In the genomic region with DNA sequence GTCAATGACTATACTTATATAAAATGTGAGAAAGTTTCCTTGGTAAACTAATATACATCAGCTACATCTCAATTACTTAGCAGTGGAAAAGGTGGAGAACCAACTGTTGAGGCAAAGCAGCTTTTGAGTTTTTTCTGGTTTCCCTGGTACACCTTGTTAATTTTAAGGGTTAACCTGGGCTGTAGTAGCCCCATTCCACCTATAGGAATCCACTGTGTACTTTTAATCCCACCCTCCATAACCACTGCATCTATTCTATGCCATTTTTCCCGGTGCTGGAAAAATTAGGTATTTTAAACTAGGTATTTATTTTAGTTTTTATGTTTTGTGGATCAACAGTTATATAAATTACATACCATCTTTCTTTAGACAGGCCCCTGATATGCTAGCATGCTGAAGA, we compare ENCODE assay signal across 2 cellular contexts.
TF ChIP-seq lines count a peak whose summit lies in the region.

No MANE protein-coding gene starts in this region.

TF ChIP-seq in GM23338, 12 proteins besides CTCF, POLR2A, EP300 and RAD21:
- TF ChIP-seq, protein P1, sequence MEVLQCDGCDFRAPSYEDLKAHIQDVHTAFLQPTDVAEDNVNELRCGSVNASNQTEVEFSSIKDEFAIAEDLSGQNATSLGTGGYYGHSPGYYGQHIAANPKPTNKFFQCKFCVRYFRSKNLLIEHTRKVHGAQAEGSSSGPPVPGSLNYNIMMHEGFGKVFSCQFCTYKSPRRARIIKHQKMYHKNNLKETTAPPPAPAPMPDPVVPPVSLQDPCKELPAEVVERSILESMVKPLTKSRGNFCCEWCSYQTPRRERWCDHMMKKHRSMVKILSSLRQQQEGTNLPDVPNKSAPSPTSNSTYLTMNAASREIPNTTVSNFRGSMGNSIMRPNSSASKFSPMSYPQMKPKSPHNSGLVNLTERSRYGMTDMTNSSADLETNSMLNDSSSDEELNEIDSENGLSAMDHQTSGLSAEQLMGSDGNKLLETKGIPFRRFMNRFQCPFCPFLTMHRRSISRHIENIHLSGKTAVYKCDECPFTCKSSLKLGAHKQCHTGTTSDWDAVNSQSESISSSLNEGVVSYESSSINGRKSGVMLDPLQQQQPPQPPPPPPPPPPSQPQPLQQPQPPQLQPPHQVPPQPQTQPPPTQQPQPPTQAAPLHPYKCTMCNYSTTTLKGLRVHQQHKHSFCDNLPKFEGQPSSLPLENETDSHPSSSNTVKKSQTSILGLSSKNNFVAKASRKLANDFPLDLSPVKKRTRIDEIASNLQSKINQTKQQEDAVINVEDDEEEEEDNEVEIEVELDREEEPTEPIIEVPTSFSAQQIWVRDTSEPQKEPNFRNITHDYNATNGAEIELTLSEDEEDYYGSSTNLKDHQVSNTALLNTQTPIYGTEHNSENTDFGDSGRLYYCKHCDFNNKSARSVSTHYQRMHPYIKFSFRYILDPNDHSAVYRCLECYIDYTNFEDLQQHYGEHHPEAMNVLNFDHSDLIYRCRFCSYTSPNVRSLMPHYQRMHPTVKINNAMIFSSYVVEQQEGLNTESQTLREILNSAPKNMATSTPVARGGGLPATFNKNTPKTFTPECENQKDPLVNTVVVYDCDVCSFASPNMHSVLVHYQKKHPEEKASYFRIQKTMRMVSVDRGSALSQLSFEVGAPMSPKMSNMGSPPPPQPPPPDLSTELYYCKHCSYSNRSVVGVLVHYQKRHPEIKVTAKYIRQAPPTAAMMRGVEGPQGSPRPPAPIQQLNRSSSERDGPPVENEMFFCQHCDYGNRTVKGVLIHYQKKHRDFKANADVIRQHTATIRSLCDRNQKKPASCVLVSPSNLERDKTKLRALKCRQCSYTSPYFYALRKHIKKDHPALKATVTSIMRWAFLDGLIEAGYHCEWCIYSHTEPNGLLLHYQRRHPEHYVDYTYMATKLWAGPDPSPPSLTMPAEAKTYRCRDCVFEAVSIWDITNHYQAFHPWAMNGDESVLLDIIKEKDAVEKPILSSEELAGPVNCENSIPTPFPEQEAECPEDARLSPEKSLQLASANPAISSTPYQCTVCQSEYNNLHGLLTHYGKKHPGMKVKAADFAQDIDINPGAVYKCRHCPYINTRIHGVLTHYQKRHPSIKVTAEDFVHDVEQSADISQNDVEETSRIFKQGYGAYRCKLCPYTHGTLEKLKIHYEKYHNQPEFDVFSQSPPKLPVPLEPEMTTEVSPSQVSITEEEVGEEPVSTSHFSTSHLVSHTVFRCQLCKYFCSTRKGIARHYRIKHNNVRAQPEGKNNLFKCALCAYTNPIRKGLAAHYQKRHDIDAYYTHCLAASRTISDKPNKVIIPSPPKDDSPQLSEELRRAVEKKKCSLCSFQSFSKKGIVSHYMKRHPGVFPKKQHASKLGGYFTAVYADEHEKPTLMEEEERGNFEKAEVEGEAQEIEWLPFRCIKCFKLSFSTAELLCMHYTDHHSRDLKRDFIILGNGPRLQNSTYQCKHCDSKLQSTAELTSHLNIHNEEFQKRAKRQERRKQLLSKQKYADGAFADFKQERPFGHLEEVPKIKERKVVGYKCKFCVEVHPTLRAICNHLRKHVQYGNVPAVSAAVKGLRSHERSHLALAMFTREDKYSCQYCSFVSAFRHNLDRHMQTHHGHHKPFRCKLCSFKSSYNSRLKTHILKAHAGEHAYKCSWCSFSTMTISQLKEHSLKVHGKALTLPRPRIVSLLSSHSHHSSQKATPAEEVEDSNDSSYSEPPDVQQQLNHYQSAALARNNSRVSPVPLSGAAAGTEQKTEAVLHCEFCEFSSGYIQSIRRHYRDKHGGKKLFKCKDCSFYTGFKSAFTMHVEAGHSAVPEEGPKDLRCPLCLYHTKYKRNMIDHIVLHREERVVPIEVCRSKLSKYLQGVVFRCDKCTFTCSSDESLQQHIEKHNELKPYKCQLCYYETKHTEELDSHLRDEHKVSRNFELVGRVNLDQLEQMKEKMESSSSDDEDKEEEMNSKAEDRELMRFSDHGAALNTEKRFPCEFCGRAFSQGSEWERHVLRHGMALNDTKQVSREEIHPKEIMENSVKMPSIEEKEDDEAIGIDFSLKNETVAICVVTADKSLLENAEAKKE (CRISPR knock-in tag; IDR thresholded peaks at IDR 0.05): no peak
- TF ChIP-seq CREB1 (CRISPR knock-in tag; IDR thresholded peaks at IDR 0.05; ENCODE audit: low read depth) (no peak), EZH2 (IDR thresholded peaks at IDR 0.05; ENCODE audit: low read depth, unreplicated experiment) (no peak), POLR2AphosphoS5 (IDR thresholded peaks at IDR 0.05; ENCODE audit: low read depth) (no peak)
- TF ChIP-seq, protein P2, sequence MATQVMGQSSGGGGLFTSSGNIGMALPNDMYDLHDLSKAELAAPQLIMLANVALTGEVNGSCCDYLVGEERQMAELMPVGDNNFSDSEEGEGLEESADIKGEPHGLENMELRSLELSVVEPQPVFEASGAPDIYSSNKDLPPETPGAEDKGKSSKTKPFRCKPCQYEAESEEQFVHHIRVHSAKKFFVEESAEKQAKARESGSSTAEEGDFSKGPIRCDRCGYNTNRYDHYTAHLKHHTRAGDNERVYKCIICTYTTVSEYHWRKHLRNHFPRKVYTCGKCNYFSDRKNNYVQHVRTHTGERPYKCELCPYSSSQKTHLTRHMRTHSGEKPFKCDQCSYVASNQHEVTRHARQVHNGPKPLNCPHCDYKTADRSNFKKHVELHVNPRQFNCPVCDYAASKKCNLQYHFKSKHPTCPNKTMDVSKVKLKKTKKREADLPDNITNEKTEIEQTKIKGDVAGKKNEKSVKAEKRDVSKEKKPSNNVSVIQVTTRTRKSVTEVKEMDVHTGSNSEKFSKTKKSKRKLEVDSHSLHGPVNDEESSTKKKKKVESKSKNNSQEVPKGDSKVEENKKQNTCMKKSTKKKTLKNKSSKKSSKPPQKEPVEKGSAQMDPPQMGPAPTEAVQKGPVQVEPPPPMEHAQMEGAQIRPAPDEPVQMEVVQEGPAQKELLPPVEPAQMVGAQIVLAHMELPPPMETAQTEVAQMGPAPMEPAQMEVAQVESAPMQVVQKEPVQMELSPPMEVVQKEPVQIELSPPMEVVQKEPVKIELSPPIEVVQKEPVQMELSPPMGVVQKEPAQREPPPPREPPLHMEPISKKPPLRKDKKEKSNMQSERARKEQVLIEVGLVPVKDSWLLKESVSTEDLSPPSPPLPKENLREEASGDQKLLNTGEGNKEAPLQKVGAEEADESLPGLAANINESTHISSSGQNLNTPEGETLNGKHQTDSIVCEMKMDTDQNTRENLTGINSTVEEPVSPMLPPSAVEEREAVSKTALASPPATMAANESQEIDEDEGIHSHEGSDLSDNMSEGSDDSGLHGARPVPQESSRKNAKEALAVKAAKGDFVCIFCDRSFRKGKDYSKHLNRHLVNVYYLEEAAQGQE (IDR thresholded peaks at IDR 0.05; ENCODE audit: unreplicated experiment): no peak
- TF ChIP-seq, protein P3, sequence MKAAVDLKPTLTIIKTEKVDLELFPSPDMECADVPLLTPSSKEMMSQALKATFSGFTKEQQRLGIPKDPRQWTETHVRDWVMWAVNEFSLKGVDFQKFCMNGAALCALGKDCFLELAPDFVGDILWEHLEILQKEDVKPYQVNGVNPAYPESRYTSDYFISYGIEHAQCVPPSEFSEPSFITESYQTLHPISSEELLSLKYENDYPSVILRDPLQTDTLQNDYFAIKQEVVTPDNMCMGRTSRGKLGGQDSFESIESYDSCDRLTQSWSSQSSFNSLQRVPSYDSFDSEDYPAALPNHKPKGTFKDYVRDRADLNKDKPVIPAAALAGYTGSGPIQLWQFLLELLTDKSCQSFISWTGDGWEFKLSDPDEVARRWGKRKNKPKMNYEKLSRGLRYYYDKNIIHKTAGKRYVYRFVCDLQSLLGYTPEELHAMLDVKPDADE (IDR thresholded peaks at IDR 0.05): no peak

TF ChIP-seq in K562, 482 proteins besides CTCF, POLR2A, EP300 and RAD21:
- TF ChIP-seq NR2C2 (CRISPR knock-in tag; IDR thresholded peaks at IDR 0.05) (no peak), NR2C2 (tag; IDR thresholded peaks at IDR 0.05) (no peak), CSDE1 (IDR thresholded peaks at IDR 0.05) (no peak), RHOXF2B (CRISPR knock-in tag; conservative IDR thresholded peaks at IDR 0.05) (no peak), KDM1A (IDR thresholded peaks at IDR 0.05) (no peak)
